In the genomic region with DNA sequence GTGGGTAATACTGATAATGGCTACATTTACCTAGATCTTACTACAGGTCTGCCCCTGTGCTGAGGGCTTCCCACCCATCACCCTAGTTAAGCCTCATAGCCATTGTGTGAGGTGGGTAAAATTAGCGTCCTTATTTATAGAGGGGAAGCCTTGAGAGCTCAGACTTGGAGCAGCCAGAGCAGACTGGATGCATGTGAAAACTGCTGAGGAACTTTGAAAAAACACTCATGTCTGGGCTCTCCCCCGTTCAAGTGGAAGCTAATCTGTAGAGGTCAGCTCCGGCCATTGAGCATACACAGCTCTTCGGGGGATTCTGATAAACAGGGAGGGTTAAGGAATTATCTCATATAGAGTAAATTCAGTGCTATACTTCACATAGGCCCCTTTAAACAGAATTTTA, we compare ENCODE assay signal across 5 cellular contexts.
"Had no signal": no experiment of that assay in that cellular context is flagged by ENCODE, and none has a peak within 500 bp of the region (broad histone marks: within the 10 kb centered on the region; RNA-seq: fewer than 3 reads in every experiment).

No MANE protein-coding gene starts in this region.

- H3K27ac ChIP-seq: HL-60 had no signal

- DNase-seq: IMR-90, KBM-7, KG1 had no signal

- H3K4me3 ChIP-seq: K562 had no signal
